In genomic region chr7:28615091-28615490, GRCh38 we compare ENCODE assay signal across 12 cellular contexts.
DNase-seq lines count a peak whose midpoint lies in the region; ATAC-seq and TF ChIP-seq lines count a peak whose summit lies in the region.
"Had no signal": no experiment of that assay in that cellular context is flagged by ENCODE, and none has a peak within 500 bp of the region (broad histone marks: within the 10 kb centered on the region; RNA-seq: fewer than 3 reads in every experiment).

No MANE protein-coding gene starts in this region.

- H3K27ac Mint-ChIP-seq in GM23338: no peak overlapping the region
- H3K27ac Mint-ChIP-seq: CD4-positive, CD25-positive, alpha-beta regulatory T cell had no signal

- H3K4me1 ChIP-seq in GM23338 (ENCODE audit: insufficient read depth): no peaks in the 10 kb centered on the region

- H3K27me3 ChIP-seq in GM23338 (ENCODE audit: insufficient read depth): no peaks in the 10 kb centered on the region

- no peaks in the 10 kb centered on the region for H3K79me2 ChIP-seq in GM23338 (replicated peaks; ENCODE audit: insufficient read depth)

- in situ Hi-C loops in SK-MEL-5 (cut with HindIII; ENCODE audit: low pct_unique_long_range_greater_than_20kb, low sequenced_read_pairs): no loop called here

- H3K36me3 ChIP-seq in GM23338 (ENCODE audit: insufficient read depth): no peaks in the 10 kb centered on the region

- TF ChIP-seq CTCF in GM23338 (conservative IDR thresholded peaks at IDR 0.05; ENCODE audit: low read depth in 2 of 2): peak; percentile 56 to 70

- H3K36me3 Mint-ChIP-seq in GM23338 (ENCODE audit: low read depth): no peaks in the 10 kb centered on the region
- H3K36me3 Mint-ChIP-seq: CD4-positive, CD25-positive, alpha-beta regulatory T cell had no signal

- no peaks in the 10 kb centered on the region for H3F3A ChIP-seq in GM23338 (replicated peaks; ENCODE audit: low read depth)

- no peaks in the 10 kb centered on the region for H3K9me3 Mint-ChIP-seq in GM23338

- no peak overlapping the region for H3K4me3 ChIP-seq in GM23338

- no peak overlapping the region for H3K27ac ChIP-seq in GM23338 (ENCODE audit: low read depth)

- no peaks in the 10 kb centered on the region for H4K20me1 ChIP-seq in GM23338 (replicated peaks; ENCODE audit: insufficient read depth)

- H3K4me3 Mint-ChIP-seq in GM23338: no peak overlapping the region
- H3K4me3 Mint-ChIP-seq: CD4-positive, CD25-positive, alpha-beta regulatory T cell had no signal

- ATAC-seq in GM23338: peak; percentile 89
- ATAC-seq: left lobe of liver had no signal

- H3K27me3 Mint-ChIP-seq in GM23338 (ENCODE audit: insufficient read depth, low read depth, poor library complexity): peaks cover 4% of the 10 kb centered on the region

- no peak overlapping the region for H2AFZ ChIP-seq in GM23338

- DNase-seq in Ammon's horn (ENCODE audit: low spot score) (peak; percentile 43), GM23338 (ENCODE audit: low spot score) (peak; percentile 55), SK-MEL-5 (ENCODE audit: low read depth, low spot score) (peak; percentile 24), islet precursor cell (peak; percentile 56), NCI-H2029 (lab: John Stamatoyannopoulos, UW) (no peak), NCI-H187 treated with DMSO at 0.1 percent for 48 hours (lab: John Stamatoyannopoulos, UW) (no peak)
- no peak for DNase-seq in activated CD8-positive, alpha-beta memory T cell treated with anti-CD3 and anti-CD28 coated beads, Interleukin-2, amount 50 U/mL, for 4 hours
- no peak for DNase-seq in activated CD4-positive, alpha-beta T cell treated with anti-CD3 and anti-CD28 coated beads, Interleukin-2, amount 50 U/mL, for 4 hours
- DNase-seq: CD4-positive, CD25-positive, alpha-beta regulatory T cell; GOT3; NCI-H2081 treated with DMSO at 0.1 percent for 48 hours had no signal

- no peaks in the 10 kb centered on the region for H3K4me1 Mint-ChIP-seq in GM23338
- H3K4me1 Mint-ChIP-seq: CD4-positive, CD25-positive, alpha-beta regulatory T cell had no signal

- H3K4me2 ChIP-seq in GM23338: no peak overlapping the region

- no peaks in the 10 kb centered on the region for H3K9me2 ChIP-seq in GM23338 (ENCODE audit: insufficient read depth)

TF ChIP-seq in GM23338, 12 proteins besides CTCF, POLR2A, EP300 and RAD21:
- no peak for TF ChIP-seq EZH2 (IDR thresholded peaks at IDR 0.05; ENCODE audit: low read depth, unreplicated experiment)
- TF ChIP-seq EZH2phosphoT487 (IDR thresholded peaks at IDR 0.05; ENCODE audit: unreplicated experiment): no peak
- TF ChIP-seq CREB1 (CRISPR knock-in tag; IDR thresholded peaks at IDR 0.05; ENCODE audit: low read depth): no peak
- no peak for TF ChIP-seq ZNF331 (CRISPR knock-in tag; IDR thresholded peaks at IDR 0.05; ENCODE audit: low read depth)
- no peak for TF ChIP-seq REST (IDR thresholded peaks at IDR 0.05; ENCODE audit: unreplicated experiment)
- no peak for TF ChIP-seq ZNF462 (CRISPR knock-in tag; IDR thresholded peaks at IDR 0.05)
- no peak for TF ChIP-seq NANOG (IDR thresholded peaks at IDR 0.05; ENCODE audit: borderline replicate concordance)
- no peak for TF ChIP-seq JUNB (IDR thresholded peaks at IDR 0.05; ENCODE audit: unreplicated experiment)
- TF ChIP-seq POLR2AphosphoS5 (IDR thresholded peaks at IDR 0.05; ENCODE audit: low read depth): no peak
- TF ChIP-seq ZNF114 (CRISPR knock-in tag; IDR thresholded peaks at IDR 0.05): no peak
- TF ChIP-seq STAT1 (IDR thresholded peaks at IDR 0.05; ENCODE audit: unreplicated experiment): no peak
- no peak for TF ChIP-seq ETS1 (IDR thresholded peaks at IDR 0.05)

Comparison
In these comparisons a context has a peak if more than half of its experiments do, and no peak if none do; other contexts are left out.
1. DNase-seq: peak in Ammon's horn (single experiment), GM23338 (single experiment), SK-MEL-5 (single experiment) and islet precursor cell (single experiment); none in NCI-H2029 (single experiment), NCI-H187 treated with DMSO at 0.1 percent for 48 hours (single experiment), activated CD8-positive, alpha-beta memory T cell treated with anti-CD3 and anti-CD28 coated beads, Interleukin-2, amount 50 U/mL, for 4 hours (single experiment) and activated CD4-positive, alpha-beta T cell treated with anti-CD3 and anti-CD28 coated beads, Interleukin-2, amount 50 U/mL, for 4 hours (0 of 2).